ENCODE assay signal across 17 cellular contexts in genomic region chr6:42940493-42941045, GRCh38. TPM values are rescaled to one million over a fixed set of nuclear protein-coding genes. Genes with fewer than 3 reads are reported as not detected.
"Had no signal": no experiment of that assay in that cellular context is flagged by ENCODE, and none has a peak within 500 bp of the region (broad histone marks: within the 10 kb centered on the region; RNA-seq: fewer than 3 reads in every experiment).

No MANE protein-coding gene starts in this region.

- H3K27me3 ChIP-seq: hepatocyte, SJCRH30, transverse colon had no signal

- H3K4me3 ChIP-seq: hepatocyte, lung, SJCRH30, transverse colon had no signal

- H3K4me2 ChIP-seq: hepatocyte had no signal

- H3K9me3 Mint-ChIP-seq: central memory CD8-positive, alpha-beta T cell; endodermal cell; naive thymus-derived CD4-positive, alpha-beta T cell; T-helper 2 cell treated with Interferon-gamma antibody and Interleukin-4, amounts not matched to agents 5 μg/mL and 100 μg/mL, for 36 hours had no signal

- H3K27ac Mint-ChIP-seq: brain; endodermal cell; T-helper 2 cell treated with Interferon-gamma antibody and Interleukin-4, amounts not matched to agents 5 μg/mL and 100 μg/mL, for 36 hours had no signal

- H3K27me3 Mint-ChIP-seq: brain; central memory CD8-positive, alpha-beta T cell; naive thymus-derived CD4-positive, alpha-beta T cell had no signal

- ATAC-seq: activated CD4-positive, CD25-positive, alpha-beta regulatory T cell treated with anti-CD3 and anti-CD28 coated beads, Interleukin-2, amount 50 U/mL, for 24 hours; naive thymus-derived CD4-positive, alpha-beta T cell had no signal

- H3K4me3 Mint-ChIP-seq: brain; central memory CD8-positive, alpha-beta T cell; endodermal cell; naive thymus-derived CD4-positive, alpha-beta T cell; T-helper 2 cell treated with Interferon-gamma antibody and Interleukin-4, amounts not matched to agents 5 μg/mL and 100 μg/mL, for 36 hours had no signal

- H3K27ac ChIP-seq: SJCRH30, transverse colon had no signal

- H3K4me1 Mint-ChIP-seq: brain, endodermal cell had no signal

- H2AFZ ChIP-seq: hepatocyte had no signal

- H3K9me3 ChIP-seq: SJCRH30, transverse colon had no signal

- DNase-seq: amniotic stem cell; cortex of kidney; endodermal cell; naive thymus-derived CD4-positive, alpha-beta T cell; SJCRH30; stimulated activated CD4-positive, alpha-beta T cell treated with anti-CD3 and anti-CD28 coated beads, Interleukin-15, amount 100 ng/mL, for 24 hours; stimulated activated CD4-positive, alpha-beta T cell treated with anti-CD3 and anti-CD28 coated beads, Interleukin-4, amount 100 ng/mL, for 24 hours; transverse colon had no signal

- H3K4me1 ChIP-seq: SJCRH30, transverse colon had no signal

RNA-seq across cellular contexts. Expression of gene GNMT, which starts 20.0 kb away (rescaled TPM):
- total RNA-seq: SJCRH30 had no signal
- polyA plus RNA-seq: naive thymus-derived CD4-positive, alpha-beta T cell had no signal

RNA-seq across cellular contexts. Expression of gene PTCRA, which starts 24.7 kb away (rescaled TPM):
- total RNA-seq: endodermal cell, hepatocyte, osteocyte, renal cortical epithelial cell, SJCRH30, transverse colon had no signal
- polyA plus RNA-seq: esophagus; hepatocyte; naive thymus-derived CD4-positive, alpha-beta T cell had no signal
